In the genomic region with DNA sequence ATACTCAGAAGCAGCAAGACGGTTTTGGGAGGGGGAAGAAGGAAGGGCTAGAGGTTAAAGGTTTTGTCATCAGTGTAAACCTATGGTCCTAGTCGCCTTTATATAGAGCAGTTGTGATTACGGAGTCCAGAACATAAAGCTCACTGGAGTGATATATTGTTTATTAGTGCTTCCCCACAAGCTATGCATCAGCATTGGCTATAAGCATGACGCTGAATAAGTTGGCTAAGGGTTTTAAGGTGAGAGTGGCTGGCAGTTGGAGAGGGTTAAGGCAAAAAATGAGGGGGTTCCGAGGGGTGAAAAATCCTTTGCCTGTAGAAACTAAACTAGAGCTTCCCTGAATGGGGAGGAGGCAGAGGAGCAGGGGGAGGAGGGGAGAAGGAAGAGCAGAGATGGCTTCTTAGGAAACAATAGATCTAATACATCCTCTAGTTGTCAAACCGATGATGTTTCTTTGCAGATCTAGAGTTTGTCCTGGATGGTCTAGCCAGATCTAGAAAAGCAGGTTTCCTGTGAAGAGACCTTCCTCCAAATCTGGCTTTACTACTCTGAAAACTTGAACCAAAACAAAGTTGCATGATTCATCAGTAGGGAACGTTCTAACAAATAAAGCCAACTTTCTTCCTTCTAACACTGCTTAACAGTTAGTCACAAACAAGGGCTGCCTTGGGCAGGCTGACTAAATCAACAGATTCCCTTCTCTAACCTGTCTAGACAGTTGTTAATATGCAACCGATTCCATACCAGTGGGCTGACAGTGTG, we compare ENCODE assay signal across 8 cellular contexts. TPM values are rescaled to one million over a fixed set of nuclear protein-coding genes. Genes with fewer than 3 reads are reported as not detected.
A peak's percentile ranks its signal among the peaks of the same experiment; 100 is the strongest.
DNase-seq lines count a peak whose midpoint lies in the region; ATAC-seq and TF ChIP-seq lines count a peak whose summit lies in the region.

No MANE protein-coding gene starts in this region.

- peak overlapping the region; percentile 93 for H3K4me3 Mint-ChIP-seq in Calu3 (ENCODE audit: low read depth, unreplicated experiment)

- intact Hi-C loops in Calu3 (cut with micrococcal nuclease; ENCODE audit: unreplicated experiment): loop anchor here (5.0 kb wide), 2 partner anchors 176 to 364 kb away; a partner anchor contains a TSS

- peak overlapping the region; percentile 5; the same call in 1 of the 2 replicates for H3K4me3 ChIP-seq in LNCaP clone FGC (ENCODE audit: low read depth, low read length)

- peak overlapping the region; percentile 100 for H3K27ac Mint-ChIP-seq in Calu3 (ENCODE audit: unreplicated experiment)

- ATAC-seq in GM19463 (IDR thresholded peaks at IDR 0.05; ENCODE audit: unreplicated experiment): no peak

- DNase-seq in Calu3 (peak; percentile 71), LNCaP clone FGC (ENCODE audit: low read depth) (peak; percentile 66), amniotic stem cell (lab: John Stamatoyannopoulos, UW) (peak; percentile 54), hepatic stellate cell (ENCODE audit: low spot score) (peak; percentile 43), retina (peak; percentile 52), COR-L47 (lab: John Stamatoyannopoulos, UW) (no peak), AML-193 (lab: John Stamatoyannopoulos, UW) (no peak)

- H3K4me1 Mint-ChIP-seq in Calu3 (ENCODE audit: low read depth, unreplicated experiment): peaks cover 37% of the 10 kb centered on the region

- H3K9me3 Mint-ChIP-seq in Calu3 (ENCODE audit: low read depth, unreplicated experiment): no peaks in the 10 kb centered on the region

- peaks cover 58% of the 10 kb centered on the region for H3K36me3 Mint-ChIP-seq in Calu3 (ENCODE audit: insufficient read depth, unreplicated experiment)

- CTCF ChIA-PET in Calu3 (lab: Charles Lee): no interaction called here

- TF ChIP-seq CTCF in Calu3 (IDR thresholded peaks at IDR 0.05; ENCODE audit: unreplicated experiment) (no peak), LNCaP clone FGC (IDR thresholded peaks at IDR 0.05; ENCODE audit: control insufficient read depth, extremely low read depth, insufficient read depth) (no peak)

- H3K27me3 Mint-ChIP-seq in Calu3 (ENCODE audit: unreplicated experiment): peaks cover 8% of the 10 kb centered on the region

- no TSS peak for BruUV-seq in Calu3 (replicated peaks; lab: Mats Ljungman, UMichigan)

RNA-seq across cellular contexts. Expression of a gene that starts 2.5 kb away (rescaled TPM):
- total RNA-seq in Calu3 (2022): 22.2 and 24.9 TPM in 2 replicates

Comparison
In these comparisons a context has a peak if more than half of its experiments do, and no peak if none do; other contexts are left out.
1. DNase-seq: peak in Calu3 (single experiment), LNCaP clone FGC (single experiment), amniotic stem cell (single experiment), hepatic stellate cell (single experiment) and retina (single experiment); none in COR-L47 (single experiment) and AML-193 (0 of 2).